In genomic region chr2:96336104-96336775, GRCh38 we compare ENCODE assay signal across 8 cellular contexts. TPM values are rescaled to one million over a fixed set of nuclear protein-coding genes. Genes with fewer than 3 reads are reported as not detected.
DNase-seq lines count a peak whose midpoint lies in the region; ATAC-seq and TF ChIP-seq lines count a peak whose summit lies in the region.

No MANE protein-coding gene starts in this region.

- H3K79me2 ChIP-seq in fibroblast of lung (ENCODE audit: control insufficient read depth, insufficient read depth, low read length): peaks cover 37% of the 10 kb centered on the region
- H3K79me2 ChIP-seq in smooth muscle cell (ENCODE audit: low read depth): peaks cover 26% of the 10 kb centered on the region

- no peak for DNase-seq in activated T-cell treated with anti-CD3 and anti-CD28 coated beads, Interleukin-2, amount 50 U/mL, for 24 hours
- DNase-seq in activated T-cell treated with anti-CD3 and anti-CD28 coated beads for 4 hours: no peak
- no peak for DNase-seq in fibroblast of lung (ENCODE audit: low read depth in 2 of 2)
- no peak for DNase-seq in smooth muscle cell (lab: John Stamatoyannopoulos, UW; ENCODE audit: unreplicated experiment)
- DNase-seq in stimulated activated CD4-positive, alpha-beta T cell treated with anti-CD3 and anti-CD28 coated beads, Interleukin-2, amount 100 ng/mL, for 48 hours: no peak
- no peak for DNase-seq in effector CD8-positive, alpha-beta T cell (lab: John Stamatoyannopoulos, UW)

- H3K4me1 Mint-ChIP-seq in activated T-cell treated with anti-CD3 and anti-CD28 coated beads, Interleukin-2, amount 50 U/mL, for 24 hours (ENCODE audit: low read depth): peaks cover 50% of the 10 kb centered on the region

- peak overlapping the region; percentile 82 for H3K4me3 Mint-ChIP-seq in activated T-cell treated with anti-CD3 and anti-CD28 coated beads, Interleukin-2, amount 50 U/mL, for 24 hours

- peak overlapping the region; percentile 94 for H3K27ac Mint-ChIP-seq in activated T-cell treated with anti-CD3 and anti-CD28 coated beads, Interleukin-2, amount 50 U/mL, for 24 hours

- H4K20me1 ChIP-seq in fibroblast of lung (ENCODE audit: control insufficient read depth, extremely low read depth, insufficient read depth, low read length): no peaks in the 10 kb centered on the region
- no peaks in the 10 kb centered on the region for H4K20me1 ChIP-seq in smooth muscle cell (ENCODE audit: low read depth)

- H3K27me3 Mint-ChIP-seq in activated T-cell treated with anti-CD3 and anti-CD28 coated beads, Interleukin-2, amount 50 U/mL, for 24 hours: no peaks in the 10 kb centered on the region

- H3K27me3 ChIP-seq in fibroblast of lung (ENCODE audit: control insufficient read depth, insufficient read depth, low read length): no peaks in the 10 kb centered on the region
- H3K27me3 ChIP-seq in smooth muscle cell (ENCODE audit: low read depth): no peaks in the 10 kb centered on the region

- H3K27ac ChIP-seq in fibroblast of lung (ENCODE audit: insufficient read depth, low read length) (peak overlapping the region; percentile 65), smooth muscle cell (ENCODE audit: low read depth) (no peak overlapping the region)

- H3K9ac ChIP-seq in fibroblast of lung (ENCODE audit: insufficient read depth, low read length): peak overlapping the region; percentile 33
- no peak overlapping the region for H3K9ac ChIP-seq in smooth muscle cell (ENCODE audit: low read depth)

- peaks cover 35% of the 10 kb centered on the region for H3K36me3 Mint-ChIP-seq in activated T-cell treated with anti-CD3 and anti-CD28 coated beads, Interleukin-2, amount 50 U/mL, for 24 hours (ENCODE audit: low read depth)

- no peaks in the 10 kb centered on the region for H3K9me3 Mint-ChIP-seq in activated T-cell treated with anti-CD3 and anti-CD28 coated beads, Interleukin-2, amount 50 U/mL, for 24 hours

- no peaks in the 10 kb centered on the region for H3F3A ChIP-seq in smooth muscle cell (ENCODE audit: low read depth)

- 13% methylated on average over 15 of the region's 15 CpGs for WGBS in smooth muscle cell (ENCODE audit: low lambda C conversion rate)

- H3K9me3 ChIP-seq in fibroblast of lung (ENCODE audit: control insufficient read depth, insufficient read depth, low read depth, low read length) (no peaks in the 10 kb centered on the region), smooth muscle cell (replicated peaks; ENCODE audit: low read depth) (no peaks in the 10 kb centered on the region)

- H3K36me3 ChIP-seq in fibroblast of lung (ENCODE audit: control insufficient read depth, insufficient read depth, low read length) (no peaks in the 10 kb centered on the region), smooth muscle cell (ENCODE audit: low read depth) (no peaks in the 10 kb centered on the region)

- H3K4me2 ChIP-seq in fibroblast of lung (ENCODE audit: extremely low read depth, insufficient read depth, low read length) (peak overlapping the region; percentile 100), smooth muscle cell (peak overlapping the region; percentile 89)

- H3K4me3 ChIP-seq in fibroblast of lung (replicated peaks in 1 of 4; ENCODE audit: control extremely low read depth in 1 of 4, insufficient read depth in 1 of 4, low read depth in 3 of 4, low read length in 4 of 4) (peak overlapping the region; percentile 78 to 90 (median 80)), smooth muscle cell (peak overlapping the region; percentile 76)

- no peak for TF ChIP-seq CTCF in fibroblast of lung (conservative IDR thresholded peaks at IDR 0.05 in 1 of 2, IDR thresholded peaks at IDR 0.05 in 1 of 2; ENCODE audit: low read depth in 1 of 2, low read length in 2 of 2)
- no peak for TF ChIP-seq CTCF in smooth muscle cell (IDR thresholded peaks at IDR 0.05; ENCODE audit: borderline replicate concordance, insufficient read depth, poor library complexity, severe bottlenecking)

- H3K4me1 ChIP-seq in fibroblast of lung (ENCODE audit: control insufficient read depth, extremely low read depth, insufficient read depth, low read length): peaks cover 10% of the 10 kb centered on the region
- peaks cover 13% of the 10 kb centered on the region for H3K4me1 ChIP-seq in smooth muscle cell (ENCODE audit: low read depth)

- H2AFZ ChIP-seq in fibroblast of lung (ENCODE audit: low read length) (peak overlapping the region; percentile 88), smooth muscle cell (ENCODE audit: low read depth) (peak overlapping the region; percentile 94)

- ATAC-seq in GM18861 (IDR thresholded peaks at IDR 0.05; ENCODE audit: unreplicated experiment): no peak

TF ChIP-seq in PFSK-1, 5 proteins besides CTCF, POLR2A, EP300 and RAD21:
- TF ChIP-seq FOXP2 (optimal IDR thresholded peaks at IDR 0.05; ENCODE audit: borderline replicate concordance, extremely low read depth, extremely low read length, insufficient read depth) (no peak), POLR2AphosphoS5 (IDR thresholded peaks at IDR 0.05; ENCODE audit: low read depth, low read length) (peak; percentile 77; the same call in 1 of the 2 replicates)

RNA-seq across cellular contexts. Expression of gene NCAPH, which starts 0.7 kb away (rescaled TPM):
- polyA plus RNA-seq in PFSK-1 (2012; ENCODE audit: insufficient read length, low read depth): 21.1 TPM
- 0.51 and 4.3 TPM in 2 replicates for total RNA-seq in fibroblast of lung
- 8.4 and 34.6 TPM in 2 replicates for polyA plus RNA-seq in fibroblast of lung
- polyA plus RNA-seq in fibroblast of lung (2012): 5.2 and 18.8 TPM in 2 replicates
- polyA minus RNA-seq in fibroblast of lung (ENCODE audit: low replicate concordance): 9.2 and 54.9 TPM in 2 replicates
- 4.5 and 6.2 TPM in 2 replicates for total RNA-seq in smooth muscle cell
- 4.8 and 6.0 TPM in 2 replicates for polyA plus RNA-seq in smooth muscle cell

RNA-seq across cellular contexts. Expression of gene ITPRIPL1, which starts 11.1 kb away (rescaled TPM):
- not detected for polyA plus RNA-seq in PFSK-1 (2012; ENCODE audit: insufficient read length, low read depth)
- total RNA-seq in fibroblast of lung (4.1 and 4.6 TPM in 2 replicates), smooth muscle cell (3.3 and 3.5 TPM in 2 replicates)
- polyA plus RNA-seq in fibroblast of lung (2.0 and 2.6 TPM in 2 replicates), smooth muscle cell (4.3 and 6.0 TPM in 2 replicates)
- 1.2 and 1.4 TPM in 2 replicates for polyA plus RNA-seq in fibroblast of lung (2012)
- polyA minus RNA-seq in fibroblast of lung (ENCODE audit: low replicate concordance): 7.2 and 7.4 TPM in 2 replicates

RNA-seq across cellular contexts. Expression of gene SNRNP200, which starts 30.9 kb away (rescaled TPM):
- 155 TPM for polyA plus RNA-seq in PFSK-1 (2012; ENCODE audit: insufficient read length, low read depth)
- total RNA-seq in fibroblast of lung (39.8 and 49.4 TPM in 2 replicates), smooth muscle cell (49.1 and 49.5 TPM in 2 replicates)
- polyA plus RNA-seq in fibroblast of lung (65.0 and 102 TPM in 2 replicates), smooth muscle cell (54.1 and 57.6 TPM in 2 replicates)
- 65.1 and 91.1 TPM in 2 replicates for polyA plus RNA-seq in fibroblast of lung (2012)
- 338 and 339 TPM in 2 replicates for polyA minus RNA-seq in fibroblast of lung (ENCODE audit: low replicate concordance)
